ENCODE assay signal across 7 cellular contexts in genomic region chr18:58525517-58525916, GRCh38.
DNase-seq lines count a peak whose midpoint lies in the region; ATAC-seq lines count a peak whose summit lies in the region.

No MANE protein-coding gene starts in this region.

- DNase-seq in activated T-helper 9 cell treated with anti-CD3 and anti-CD28 coated beads, Interleukin-2, amount 50 U/mL, for 16 hours (ENCODE audit: low read depth): peak; percentile 11
- DNase-seq in stimulated activated CD4-positive, alpha-beta T cell treated with anti-CD3 and anti-CD28 coated beads, Interleukin-4, amount 100 ng/mL, for 24 hours: peak; percentile 66
- DNase-seq in NCI-H1048 (lab: John Stamatoyannopoulos, UW) (no peak), NCI-H510A (lab: John Stamatoyannopoulos, UW) (no peak)

- peak; percentile 60 for ATAC-seq in GM18867 (IDR thresholded peaks at IDR 0.05; ENCODE audit: unreplicated experiment)
- peak; percentile 44 for ATAC-seq in HG02642 (IDR thresholded peaks at IDR 0.05; ENCODE audit: poor library complexity, unreplicated experiment)
- no peak for ATAC-seq in GM19324 (IDR thresholded peaks at IDR 0.05; ENCODE audit: low FRiP score, unreplicated experiment)

Comparison
In these comparisons a context has a peak if more than half of its experiments do, and no peak if none do; other contexts are left out.
1. DNase-seq: peak in activated T-helper 9 cell treated with anti-CD3 and anti-CD28 coated beads, Interleukin-2, amount 50 U/mL, for 16 hours (single experiment) and stimulated activated CD4-positive, alpha-beta T cell treated with anti-CD3 and anti-CD28 coated beads, Interleukin-4, amount 100 ng/mL, for 24 hours (single experiment); none in NCI-H1048 (single experiment) and NCI-H510A (single experiment).